Comparison of ENCODE assay signal across 12 cellular contexts in genomic region chr12:123471374-123472068, GRCh38. TPM values are rescaled to one million over a fixed set of nuclear protein-coding genes. Genes with fewer than 3 reads are reported as not detected.
DNase-seq lines count a peak whose midpoint lies in the region; ATAC-seq and TF ChIP-seq lines count a peak whose summit lies in the region.
"Had no signal": no experiment of that assay in that cellular context is flagged by ENCODE, and none has a peak within 500 bp of the region (broad histone marks: within the 10 kb centered on the region; RNA-seq: fewer than 3 reads in every experiment).

No MANE protein-coding gene starts in this region.

- no peaks in the 10 kb centered on the region for H3K9me3 Mint-ChIP-seq in naive thymus-derived CD4-positive, alpha-beta T cell

- H3K36me3 Mint-ChIP-seq in naive thymus-derived CD4-positive, alpha-beta T cell = peaks cover 7 to 24% (median 12%) of the 10 kb centered on the region in 5 donors

- no peak overlapping the region for H3K27ac ChIP-seq in fibroblast of lung (ENCODE audit: insufficient read depth, low read length)
- H3K27ac ChIP-seq in naive thymus-derived CD4-positive, alpha-beta T cell (ENCODE audit: low read depth, low read length) = no peak overlapping the region
- H3K27ac ChIP-seq: foreskin keratinocyte had no signal

- no peak overlapping the region for H3K4me2 ChIP-seq in fibroblast of lung (ENCODE audit: extremely low read depth, insufficient read depth, low read length)

- H3K4me1 ChIP-seq in fibroblast of lung (ENCODE audit: control insufficient read depth, extremely low read depth, insufficient read depth, low read length) = peaks cover 4% of the 10 kb centered on the region
- H3K4me1 ChIP-seq in naive thymus-derived CD4-positive, alpha-beta T cell (ENCODE audit: control insufficient read depth in 2 of 2, insufficient read depth in 2 of 2, low read length in 2 of 2) = peaks cover 0 to 18% of the 10 kb centered on the region in 2 donors
- H3K4me1 ChIP-seq: foreskin keratinocyte had no signal

- H3K4me1 Mint-ChIP-seq in naive thymus-derived CD4-positive, alpha-beta T cell = peaks cover 13 to 38% (median 22%) of the 10 kb centered on the region in 7 donors

- H2AFZ ChIP-seq in fibroblast of lung (ENCODE audit: low read length) = no peak overlapping the region

- CTCF ChIA-PET in naive thymus-derived CD4-positive, alpha-beta T cell (lab: Charles Lee) = no interaction called here

- H3K27ac Mint-ChIP-seq in naive thymus-derived CD4-positive, alpha-beta T cell = peak overlapping the region in 7 of 9 donors; percentile 43 to 98 (median 52)

- no peak overlapping the region for H3K4me3 ChIP-seq in AG09309 (ENCODE audit: control insufficient read depth, low read depth, low read length)
- H3K4me3 ChIP-seq in fibroblast of lung (replicated peaks in 1 of 4; ENCODE audit: control extremely low read depth in 1 of 4, insufficient read depth in 1 of 4, low read depth in 3 of 4, low read length in 4 of 4) = no peak overlapping the region
- no peak overlapping the region for H3K4me3 ChIP-seq in naive thymus-derived CD4-positive, alpha-beta T cell (ENCODE audit: low read length)

- intact Hi-C loops in naive thymus-derived CD4-positive, alpha-beta T cell (cut with micrococcal nuclease) = no loop called here

- no peaks in the 10 kb centered on the region for H3K79me2 ChIP-seq in fibroblast of lung (ENCODE audit: control insufficient read depth, insufficient read depth, low read length)

- H3K27me3 Mint-ChIP-seq in naive thymus-derived CD4-positive, alpha-beta T cell = no peaks in the 10 kb centered on the region

- H3K9me3 ChIP-seq in fibroblast of lung (ENCODE audit: control insufficient read depth, insufficient read depth, low read depth, low read length) = no peaks in the 10 kb centered on the region
- no peaks in the 10 kb centered on the region for H3K9me3 ChIP-seq in naive thymus-derived CD4-positive, alpha-beta T cell (ENCODE audit: control insufficient read depth in 2 of 3, low read length in 3 of 3)

- no peak for ATAC-seq in naive thymus-derived CD4-positive, alpha-beta T cell
- ATAC-seq in HG03378 (IDR thresholded peaks at IDR 0.05; ENCODE audit: unreplicated experiment) (no peak), GM18511 (IDR thresholded peaks at IDR 0.05; ENCODE audit: unreplicated experiment) (no peak)
- ATAC-seq: foreskin keratinocyte, sciatic nerve had no signal

- no peak overlapping the region for H3K4me3 Mint-ChIP-seq in naive thymus-derived CD4-positive, alpha-beta T cell

- POLR2A ChIA-PET in naive thymus-derived CD4-positive, alpha-beta T cell (lab: Charles Lee) = interaction anchor here (0.8 kb wide), 1 partner anchor 14 kb away, joined by 3 read pairs; the partner anchor contains the start of gene SNRNP35

- no peaks in the 10 kb centered on the region for H4K20me1 ChIP-seq in fibroblast of lung (ENCODE audit: control insufficient read depth, extremely low read depth, insufficient read depth, low read length)

- no peaks in the 10 kb centered on the region for H3K27me3 ChIP-seq in fibroblast of lung (ENCODE audit: control insufficient read depth, insufficient read depth, low read length)
- no peaks in the 10 kb centered on the region for H3K27me3 ChIP-seq in naive thymus-derived CD4-positive, alpha-beta T cell (ENCODE audit: control insufficient read depth in 2 of 2, insufficient read depth in 2 of 2, low read length in 2 of 2)
- H3K27me3 ChIP-seq: foreskin keratinocyte had no signal

- no peak overlapping the region for H3K9ac ChIP-seq in fibroblast of lung (ENCODE audit: insufficient read depth, low read length)

- peaks cover 7% of the 10 kb centered on the region for H3K36me3 ChIP-seq in fibroblast of lung (ENCODE audit: control insufficient read depth, insufficient read depth, low read length)
- H3K36me3 ChIP-seq in naive thymus-derived CD4-positive, alpha-beta T cell (ENCODE audit: control insufficient read depth in 2 of 3, insufficient read depth in 3 of 3, low read length in 3 of 3) = peaks cover 0 to 19% (median 4%) of the 10 kb centered on the region in 3 experiments

- no peak for TF ChIP-seq CTCF in AG09309 (IDR thresholded peaks at IDR 0.05; ENCODE audit: control insufficient read depth, insufficient read depth, low read depth, low read length, missing control alignments)
- no peak for TF ChIP-seq CTCF in fibroblast of lung (conservative IDR thresholded peaks at IDR 0.05 in 1 of 2, IDR thresholded peaks at IDR 0.05 in 1 of 2; ENCODE audit: low read depth in 1 of 2, low read length in 2 of 2)

- peak; percentile 33 for DNase-seq in AG09309 (ENCODE audit: low read depth)
- DNase-seq in LHCN-M2 (ENCODE audit: low read depth) = peak; percentile 58
- peak; percentile 75 to 83 for DNase-seq in fibroblast of lung (ENCODE audit: low read depth in 2 of 2)
- DNase-seq in naive thymus-derived CD4-positive, alpha-beta T cell = peak in 1 of 9 donors; percentile 2
- DNase-seq in NCI-H748 treated with DMSO at 0.1 percent for 48 hours (lab: John Stamatoyannopoulos, UW) = no peak
- DNase-seq in NOMO-1 treated with DMSO at 0.1 percent for 48 hours (lab: John Stamatoyannopoulos, UW; ENCODE audit: unreplicated experiment) = no peak
- DNase-seq: mammary epithelial cell; NK-92 treated with Interleukin-12 subunit alpha and Interleukin-12 subunit beta, amount 100 ng/mL, for 24 hours had no signal

RNA-seq across cellular contexts. Expression of gene SNRNP35, which starts 13.6 kb away (rescaled TPM):
- total RNA-seq in LHCN-M2 (2014; rRNA removed) (10.9 and 16.0 TPM in 2 replicates), fibroblast of lung (18.5 and 20.8 TPM in 2 replicates)
- 25.1 TPM for polyA plus RNA-seq in LHCN-M2 (2012)
- 16.1 and 21.5 TPM in 2 replicates for polyA plus RNA-seq in fibroblast of lung
- polyA plus RNA-seq in fibroblast of lung (2012) = 22.6 and 29.2 TPM in 2 replicates
- 5.2 and 10.7 TPM in 2 replicates for polyA minus RNA-seq in fibroblast of lung (ENCODE audit: low replicate concordance)
- total RNA-seq in naive thymus-derived CD4-positive, alpha-beta T cell = 10 to 100 TPM; 30.2 to 53.4 (median 35.8) TPM
- 10 to 100 TPM; 24.2 to 35.1 TPM for polyA plus RNA-seq in naive thymus-derived CD4-positive, alpha-beta T cell

RNA-seq across cellular contexts. Expression of gene RILPL2, which starts 35.0 kb away (rescaled TPM):
- total RNA-seq in LHCN-M2 (2014; rRNA removed) = 3.3 and 3.5 TPM in 2 replicates
- polyA plus RNA-seq in LHCN-M2 (2012) = 4.0 TPM
- 3.1 and 4.5 TPM in 2 replicates for total RNA-seq in fibroblast of lung
- 3.5 and 3.7 TPM in 2 replicates for polyA plus RNA-seq in fibroblast of lung
- 4.8 and 4.9 TPM in 2 replicates for polyA plus RNA-seq in fibroblast of lung (2012)
- 1.3 and 2.4 TPM in 2 replicates for polyA minus RNA-seq in fibroblast of lung (ENCODE audit: low replicate concordance)
- total RNA-seq in naive thymus-derived CD4-positive, alpha-beta T cell = 10 to 100 TPM in 1 of 5 experiments, 1 to 10 TPM in 4; 4.3 to 12.8 (median 5.6) TPM
- 1 to 10 TPM; 5.5 to 5.6 TPM for polyA plus RNA-seq in naive thymus-derived CD4-positive, alpha-beta T cell

Comparison
In these comparisons a context has a peak if more than half of its experiments do, and no peak if none do; other contexts are left out.
1. DNase-seq: peak in AG09309 (single experiment), LHCN-M2 (single experiment) and fibroblast of lung (2 of 2); none in NCI-H748 treated with DMSO at 0.1 percent for 48 hours (single experiment) and NOMO-1 treated with DMSO at 0.1 percent for 48 hours (single experiment).